ENCODE assay signal across 15 cellular contexts in the genomic region with DNA sequence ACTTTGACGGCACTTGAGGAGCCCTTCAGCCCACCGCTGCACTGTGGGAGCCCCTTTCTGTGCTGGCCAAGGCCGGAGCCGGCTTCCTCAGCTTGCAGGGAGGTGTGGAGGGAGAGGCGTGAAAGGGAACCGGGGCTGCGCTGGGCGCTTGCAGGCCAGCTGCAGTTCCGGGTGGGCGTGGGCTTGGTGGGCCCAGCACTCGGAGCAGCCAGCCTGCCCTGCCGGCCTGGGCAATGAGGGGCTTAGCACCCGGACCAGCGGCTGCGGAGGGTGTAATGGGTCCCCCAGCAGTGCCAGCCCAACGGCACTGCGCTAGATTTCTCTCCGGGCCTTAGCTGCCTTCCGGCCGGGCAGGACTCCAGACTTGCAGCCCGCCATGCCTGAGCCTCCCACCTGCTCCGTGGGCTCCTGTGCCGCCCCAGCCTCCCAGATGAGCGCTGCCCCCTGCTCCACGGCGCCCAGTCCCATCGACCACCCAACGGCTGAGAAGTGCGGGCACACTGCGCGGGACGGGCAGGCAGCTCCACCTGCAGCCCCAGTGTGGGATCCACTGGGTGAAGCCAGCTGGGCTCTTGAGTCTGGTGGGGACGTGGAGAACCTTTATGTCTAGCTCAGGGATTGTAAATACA. TPM values are rescaled to one million over a fixed set of nuclear protein-coding genes. Genes with fewer than 3 reads are reported as not detected.
DNase-seq lines count a peak whose midpoint lies in the region; TF ChIP-seq lines count a peak whose summit lies in the region.
"Not testable (repeated sequence)": the region's sequence is repeated elsewhere in the genome, so short reads cannot be mapped to it uniquely, and the experiment has no call there.
"Had no signal": no experiment of that assay in that cellular context is flagged by ENCODE, and none has a peak within 500 bp of the region (broad histone marks: within the 10 kb centered on the region; RNA-seq: fewer than 3 reads in every experiment).

No MANE protein-coding gene starts in this region.

- DNase-seq in chondrocyte (ENCODE audit: low spot score) (peak; percentile 92), left ventricle myocardium inferior (peak; percentile 11), islet precursor cell (peak; percentile 48), mesenteric fat pad (ENCODE audit: low spot score) (peak; percentile 77), spleen (peak; percentile 62)

- not testable (repeated sequence) for H3K4me1 ChIP-seq in left ventricle myocardium inferior, spleen

- not testable (repeated sequence) for H3K4me1 Mint-ChIP-seq in chondrocyte (ENCODE audit: low read depth)

- not testable (repeated sequence) for H3K27me3 ChIP-seq in left ventricle myocardium inferior (ENCODE audit: low read depth); spleen (replicated peaks in 1 of 7)

- TF ChIP-seq CTCF in chondrocyte (IDR thresholded peaks at IDR 0.05); left ventricle myocardium inferior (IDR thresholded peaks at IDR 0.05; ENCODE audit: borderline replicate concordance); spleen (IDR thresholded peaks at IDR 0.05 in 8 of 11, conservative IDR thresholded peaks at IDR 0.05 in 3 of 11): not testable (repeated sequence)

- H3K9me3 Mint-ChIP-seq in chondrocyte (ENCODE audit: low read depth) = not testable (repeated sequence)

- not testable (repeated sequence) for H3K4me3 ChIP-seq in left ventricle myocardium inferior, spleen

- not testable (repeated sequence) for H3K36me3 ChIP-seq in left ventricle myocardium inferior, spleen

- not testable (repeated sequence) for H3K27me3 Mint-ChIP-seq in chondrocyte (ENCODE audit: low read depth)

- not testable (repeated sequence) for H3K9me3 ChIP-seq in left ventricle myocardium inferior (replicated peaks); spleen

- H3K27ac Mint-ChIP-seq in chondrocyte (ENCODE audit: unreplicated experiment) = not testable (repeated sequence)

- H3K27ac ChIP-seq in left ventricle myocardium inferior (replicated peaks); spleen: not testable (repeated sequence)

- H3K36me3 Mint-ChIP-seq in chondrocyte (ENCODE audit: low read depth) = not testable (repeated sequence)

- WGBS in spleen, 5 donors = 89 to 96% (median 93%) methylated on average over 15 to 33 of the region's 33 CpGs

- not testable (repeated sequence) for TF ChIP-seq POLR2A in spleen (IDR thresholded peaks at IDR 0.05)

- intact Hi-C loops in left ventricle myocardium inferior (cut with micrococcal nuclease); spleen (cut with DNase I; ENCODE audit: low total_unique reads): not testable (repeated sequence)

- H3K4me3 Mint-ChIP-seq in chondrocyte (ENCODE audit: unreplicated experiment) = not testable (repeated sequence)

RNA-seq across cellular contexts. Expression of a gene that starts 7.0 kb away (rescaled TPM):
- total RNA-seq in chondrocyte (not detected in 3 replicates), left ventricle myocardium inferior (not detected), mesenteric fat pad (32.3 TPM), spleen (not detected)
- polyA plus RNA-seq in spleen = not detected
- total RNA-seq: A172; A673; Calu3; CD4-positive, alpha-beta memory T cell; Daoy; G401; GM23338; H4; H9 had no signal
- polyA plus RNA-seq: BJ; CD4-positive, alpha-beta memory T cell had no signal

RNA-seq across cellular contexts. Expression of a gene that starts 41.6 kb away (rescaled TPM):
- total RNA-seq in chondrocyte (not detected in 3 replicates), left ventricle myocardium inferior (not detected), mesenteric fat pad (not detected), spleen (not detected)
- not detected for polyA plus RNA-seq in spleen
- total RNA-seq: A172; A673; Calu3; CD4-positive, alpha-beta memory T cell; Daoy; G401; GM23338; H4; H9 had no signal
- polyA plus RNA-seq: BJ; CD4-positive, alpha-beta memory T cell; GM23338 had no signal

Comparison
In these comparisons a context has a peak if more than half of its experiments do, and no peak if none do; other contexts are left out.
1. DNase-seq: peak in every context shown above with its lines; median percentile 92 in chondrocyte; 77 in mesenteric fat pad; 62 in spleen; 48 in islet precursor cell; 11 in left ventricle myocardium inferior.
2. RNA of a gene that starts 7.0 kb away (total RNA-seq): 32.3 TPM in mesenteric fat pad (single experiment); not detected in chondrocyte, not detected in left ventricle myocardium inferior (single experiment) and not detected in spleen; every median in the first group is over 10 times any median in the second.